ENCODE assay signal across 8 cellular contexts in the genomic region with DNA sequence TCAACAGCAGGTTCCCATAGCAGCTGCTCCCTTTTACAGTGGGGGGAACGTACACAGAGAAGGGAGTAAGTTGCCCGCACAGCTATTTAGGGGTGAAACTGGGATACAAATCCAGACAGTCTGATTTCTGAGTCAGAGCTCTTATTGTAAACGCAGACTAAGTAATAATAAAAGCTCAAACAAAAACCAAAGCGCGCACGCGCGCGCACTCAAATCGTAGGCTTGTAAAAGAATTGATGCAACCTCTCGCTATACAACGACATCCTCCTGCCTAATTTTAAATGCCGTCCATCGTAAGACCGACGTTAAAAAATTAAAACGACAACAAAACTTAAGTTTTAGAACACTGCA. TPM values are rescaled to one million over a fixed set of nuclear protein-coding genes. Genes with fewer than 3 reads are reported as not detected.
DNase-seq lines count a peak whose midpoint lies in the region; ATAC-seq and TF ChIP-seq lines count a peak whose summit lies in the region.

No MANE protein-coding gene starts in this region.

- H3K36me3 ChIP-seq in Caco-2 (ENCODE audit: control insufficient read depth, insufficient read depth, low read length): no peaks in the 10 kb centered on the region
- H3K36me3 ChIP-seq in neutrophil: no peaks in the 10 kb centered on the region

- H3K4me3 ChIP-seq in Caco-2 (ENCODE audit: low read depth, low read length) (no peak overlapping the region), fibroblast of pulmonary artery (replicated peaks; ENCODE audit: low read depth, low read length) (peak overlapping the region; percentile 65), neutrophil (ENCODE audit: low read depth in 1 of 2, low read length in 1 of 2) (peak overlapping the region; percentile 57 to 61)

- no peak overlapping the region for H3K27ac ChIP-seq in neutrophil

- intact Hi-C loops in Caco-2 (cut with micrococcal nuclease; ENCODE audit: unreplicated experiment): loop anchor here (2.0 kb wide), 1 partner anchor 136 kb away; no protein-coding TSS in a partner anchor

- H3K4me1 Mint-ChIP-seq in Caco-2 (ENCODE audit: low read depth, unreplicated experiment): no peaks in the 10 kb centered on the region

- no peak for DNase-seq in Caco-2
- DNase-seq in activated T-cell treated with anti-CD3 and anti-CD28 coated beads, Interleukin-2, amount 50 U/mL, for 1 hour: peak; percentile 40
- peak; percentile 84 for DNase-seq in fibroblast of pulmonary artery (ENCODE audit: low read depth)
- DNase-seq in NCI-H2196 treated with DMSO at 0.1 percent for 48 hours (lab: John Stamatoyannopoulos, UW; ENCODE audit: unreplicated experiment): no peak
- DNase-seq in COR-L47 (lab: John Stamatoyannopoulos, UW): no peak

- POLR2A ChIA-PET in Caco-2 (lab: Charles Lee): interaction anchor here (0.7 kb wide), 1 partner anchor 551 kb away, joined by 3 read pairs; a partner anchor contains a TSS

- H3K36me3 Mint-ChIP-seq in Caco-2 (ENCODE audit: insufficient read depth, unreplicated experiment): peaks cover 4% of the 10 kb centered on the region

- no peak overlapping the region for H3K27ac Mint-ChIP-seq in Caco-2 (ENCODE audit: unreplicated experiment)

- H3K4me1 ChIP-seq in Caco-2: peaks cover 8% of the 10 kb centered on the region; the same call in 1 of the 2 replicates
- peaks cover 13 to 21% of the 10 kb centered on the region in 2 experiments for H3K4me1 ChIP-seq in neutrophil (ENCODE audit: control insufficient read depth in 1 of 2, insufficient read depth in 1 of 2, low read depth in 1 of 2, low read length in 1 of 2)

- BruUV-seq in Caco-2 (replicated peaks; lab: Mats Ljungman, UMichigan): no TSS peak

- H3K27me3 ChIP-seq in Caco-2 (replicated peaks; ENCODE audit: control insufficient read depth, insufficient read depth, low read length) (no peaks in the 10 kb centered on the region; the same call in 1 of the 2 replicates), neutrophil (peaks cover 67% of the 10 kb centered on the region)

- H3K9me3 Mint-ChIP-seq in Caco-2 (ENCODE audit: unreplicated experiment): no peaks in the 10 kb centered on the region

- no peaks in the 10 kb centered on the region for H3K9me3 ChIP-seq in Caco-2
- H3K9me3 ChIP-seq in neutrophil: no peaks in the 10 kb centered on the region

- ATAC-seq in HG03342 (IDR thresholded peaks at IDR 0.05; ENCODE audit: unreplicated experiment): peak; percentile 1
- no peak for ATAC-seq in HG03460 (IDR thresholded peaks at IDR 0.05; ENCODE audit: unreplicated experiment)

- CTCF ChIA-PET in Caco-2 (lab: Charles Lee): interaction anchor here (2.2 kb wide), 1 partner anchor 136 kb away, joined by 9 read pairs; no protein-coding TSS in a partner anchor

- TF ChIP-seq CTCF in Caco-2 (IDR thresholded peaks at IDR 0.05; ENCODE audit: insufficient read depth in 1 of 2, low read depth in 1 of 2, low read length in 1 of 2, severe bottlenecking in 1 of 2, unreplicated experiment in 1 of 2): no peak
- no peak for TF ChIP-seq CTCF in fibroblast of pulmonary artery (IDR thresholded peaks at IDR 0.05; ENCODE audit: low read length, missing control alignments)
- no peak for TF ChIP-seq CTCF in neutrophil (IDR thresholded peaks at IDR 0.05)

- peaks cover 30% of the 10 kb centered on the region for H3K27me3 Mint-ChIP-seq in Caco-2 (ENCODE audit: insufficient read depth, unreplicated experiment)

- H3K4me3 Mint-ChIP-seq in Caco-2 (ENCODE audit: unreplicated experiment): peak overlapping the region; percentile 84

RNA-seq across cellular contexts. Expression of a gene that starts 0.7 kb away (rescaled TPM):
- 0.23 and 0.74 TPM in 2 replicates for total RNA-seq in Caco-2 (2022)

Comparison
In these comparisons a context has a peak if more than half of its experiments do, and no peak if none do; other contexts are left out.
1. DNase-seq: peak in activated T-cell treated with anti-CD3 and anti-CD28 coated beads, Interleukin-2, amount 50 U/mL, for 1 hour (single experiment) and fibroblast of pulmonary artery (single experiment); none in Caco-2 (0 of 2), NCI-H2196 treated with DMSO at 0.1 percent for 48 hours (single experiment) and COR-L47 (single experiment).